Comparison of ENCODE assay signal across 13 cellular contexts in genomic region chr10:91590904-91591791, GRCh38. TPM values are rescaled to one million over a fixed set of nuclear protein-coding genes. Genes with fewer than 3 reads are reported as not detected.
A peak's percentile ranks its signal among the peaks of the same experiment; 100 is the strongest.
DNase-seq lines count a peak whose midpoint lies in the region; ATAC-seq and TF ChIP-seq lines count a peak whose summit lies in the region.
"Had no signal": no experiment of that assay in that cellular context is flagged by ENCODE, and none has a peak within 500 bp of the region (broad histone marks: within the 10 kb centered on the region; RNA-seq: fewer than 3 reads in every experiment).

No MANE protein-coding gene starts in this region.

- H3K4me1 Mint-ChIP-seq in neural crest cell, result peaks cover 28% of the 10 kb centered on the region
- H3K4me1 Mint-ChIP-seq: activated naive CD4-positive, alpha-beta T cell treated with anti-CD3 and anti-CD28 coated beads, Interleukin-2, amount 50 U/mL, for 24 hours had no signal

- H3K36me3 ChIP-seq in BE2C (no peaks in the 10 kb centered on the region), esophagus squamous epithelium (no peaks in the 10 kb centered on the region)
- H3K36me3 ChIP-seq: neutrophil had no signal

- no peak for TF ChIP-seq POLR2A in esophagus squamous epithelium (IDR thresholded peaks at IDR 0.05)

- no peaks in the 10 kb centered on the region for H3K36me3 Mint-ChIP-seq in neural crest cell (ENCODE audit: low read depth)
- H3K36me3 Mint-ChIP-seq: activated naive CD4-positive, alpha-beta T cell treated with anti-CD3 and anti-CD28 coated beads, Interleukin-2, amount 50 U/mL, for 24 hours had no signal

- H3K4me1 ChIP-seq in BE2C, result peaks cover 19% of the 10 kb centered on the region
- H3K4me1 ChIP-seq in esophagus squamous epithelium, result peaks cover 14 to 71% (median 49%) of the 10 kb centered on the region in 3 donors

- peak; percentile 42 for DNase-seq in BE2C
- peak; percentile 16 for DNase-seq in NCI-H524 treated with DMSO at 0.1 percent for 48 hours (lab: John Stamatoyannopoulos, UW)
- no peak for DNase-seq in esophagus squamous epithelium (lab: John Stamatoyannopoulos, UW)
- DNase-seq in neural crest cell (ENCODE audit: low read depth, low spot score), result no peak
- no peak for DNase-seq in stimulated activated CD4-positive, alpha-beta T cell treated with anti-CD3 and anti-CD28 coated beads, Interleukin-12 subunit alpha, Interleukin-12 subunit beta, amount 100 ng/mL, for 4 hours
- no peak for DNase-seq in putamen (ENCODE audit: low spot score)
- no peak for DNase-seq in stimulated activated CD8-positive, alpha-beta memory T cell treated with anti-CD3 and anti-CD28 coated beads, Interleukin-4, amount 100 ng/mL, for 48 hours
- DNase-seq: DND-41, NCI-H774 had no signal

- peak overlapping the region; percentile 65 to 91 (median 84) for H3K27ac ChIP-seq in esophagus squamous epithelium
- H3K27ac ChIP-seq: neutrophil had no signal

- peak overlapping the region; percentile 25 for H3K27ac Mint-ChIP-seq in neural crest cell (ENCODE audit: unreplicated experiment)
- H3K27ac Mint-ChIP-seq: activated naive CD4-positive, alpha-beta T cell treated with anti-CD3 and anti-CD28 coated beads, Interleukin-2, amount 50 U/mL, for 24 hours had no signal

- 51 to 62% methylated on average over 10 of the region's 10 CpGs for WGBS in esophagus squamous epithelium, 2 donors

- TF ChIP-seq CTCF in BE2C (IDR thresholded peaks at IDR 0.05; ENCODE audit: low read depth, low read length), result no peak
- no peak for TF ChIP-seq CTCF in esophagus squamous epithelium (IDR thresholded peaks at IDR 0.05)
- no peak for TF ChIP-seq CTCF in neural crest cell (conservative IDR thresholded peaks at IDR 0.05)

- H3K9me3 ChIP-seq in BE2C, result no peaks in the 10 kb centered on the region
- H3K9me3 ChIP-seq in esophagus squamous epithelium, result no peaks in the 10 kb centered on the region
- H3K9me3 ChIP-seq: neutrophil had no signal

- intact Hi-C loops in esophagus squamous epithelium (cut with DNase I), result no loop called here

- H3K27me3 ChIP-seq in BE2C, result no peaks in the 10 kb centered on the region
- H3K27me3 ChIP-seq in esophagus squamous epithelium, result no peaks in the 10 kb centered on the region
- H3K27me3 ChIP-seq: neutrophil had no signal

- no peak for ATAC-seq in HG02588 (IDR thresholded peaks at IDR 0.05; ENCODE audit: unreplicated experiment)
- ATAC-seq: HCT116 had no signal

- H3K4me3 ChIP-seq in BE2C (ENCODE audit: low read depth, low read length) (no peak overlapping the region), esophagus squamous epithelium (no peak overlapping the region)

- H3K27me3 Mint-ChIP-seq in neural crest cell (ENCODE audit: low read depth), result no peaks in the 10 kb centered on the region

- H3K9me3 Mint-ChIP-seq in neural crest cell, result no peaks in the 10 kb centered on the region
- H3K9me3 Mint-ChIP-seq: activated naive CD4-positive, alpha-beta T cell treated with anti-CD3 and anti-CD28 coated beads, Interleukin-2, amount 50 U/mL, for 24 hours had no signal

- H3K4me3 Mint-ChIP-seq in neural crest cell, result no peak overlapping the region
- H3K4me3 Mint-ChIP-seq: activated naive CD4-positive, alpha-beta T cell treated with anti-CD3 and anti-CD28 coated beads, Interleukin-2, amount 50 U/mL, for 24 hours had no signal

RNA-seq across cellular contexts. Expression of gene PPP1R3C, which starts 41.7 kb away (rescaled TPM):
- polyA plus RNA-seq in BE2C (2012; ENCODE audit: insufficient read depth, insufficient read length, low read depth), result 9.2 TPM
- total RNA-seq in esophagus squamous epithelium, result 10 to 100 TPM in 3 of 4 donors, 1 to 10 TPM in 1; 8.8 to 70.8 (median 47.9) TPM
- 2.9 and 3.6 TPM in 2 replicates for total RNA-seq in neural crest cell

Comparison
In these comparisons a context has a peak if more than half of its experiments do, and no peak if none do; other contexts are left out.
1. DNase-seq: peak in BE2C (single experiment) and NCI-H524 treated with DMSO at 0.1 percent for 48 hours (single experiment); none in esophagus squamous epithelium (single experiment), neural crest cell (single experiment), stimulated activated CD4-positive, alpha-beta T cell treated with anti-CD3 and anti-CD28 coated beads, Interleukin-12 subunit alpha, Interleukin-12 subunit beta, amount 100 ng/mL, for 4 hours (single experiment), putamen (single experiment) and stimulated activated CD8-positive, alpha-beta memory T cell treated with anti-CD3 and anti-CD28 coated beads, Interleukin-4, amount 100 ng/mL, for 48 hours (single experiment).